10 cellular contexts compared by ENCODE assay signal in the genomic region with DNA sequence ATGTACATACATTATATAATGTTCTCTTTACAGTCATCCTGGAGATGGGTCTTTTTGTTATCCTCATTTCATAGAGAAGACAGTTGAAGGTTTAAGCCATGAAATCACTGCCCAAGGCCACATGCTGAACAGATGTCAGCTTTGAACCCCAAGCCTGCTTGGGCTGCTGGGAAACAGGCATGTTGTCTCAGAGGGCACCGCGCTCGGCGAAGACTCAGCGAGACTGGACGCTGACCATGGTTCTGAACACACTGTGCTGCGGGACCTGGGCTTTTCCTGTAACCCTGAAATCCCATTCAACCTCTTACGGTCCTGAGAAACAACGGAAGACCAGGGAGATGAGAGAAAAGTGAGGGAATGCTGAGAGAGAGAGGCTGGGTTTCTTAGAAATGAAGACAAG. TPM values are rescaled to one million over a fixed set of nuclear protein-coding genes. Genes with fewer than 3 reads are reported as not detected.
A peak's percentile ranks its signal among the peaks of the same experiment; 100 is the strongest.
DNase-seq lines count a peak whose midpoint lies in the region; ATAC-seq lines count a peak whose summit lies in the region.
"Had no signal": no experiment of that assay in that cellular context is flagged by ENCODE, and none has a peak within 500 bp of the region (broad histone marks: within the 10 kb centered on the region; RNA-seq: fewer than 3 reads in every experiment).

No MANE protein-coding gene starts in this region.

- H3K9me3 ChIP-seq in GM23248 (ENCODE audit: low read depth) (no peaks in the 10 kb centered on the region), neuronal stem cell (replicated peaks in 1 of 2; ENCODE audit: control insufficient read depth in 2 of 2, insufficient read depth in 1 of 2, low read depth in 1 of 2, low read length in 2 of 2) (no peaks in the 10 kb centered on the region)
- H3K9me3 ChIP-seq: spleen had no signal

- no peak overlapping the region for H4K91ac ChIP-seq in neuronal stem cell (ENCODE audit: low read depth, low read length, poor library complexity)

- H3K4ac ChIP-seq in neuronal stem cell (ENCODE audit: low read length), result no peak overlapping the region

- no peak overlapping the region for H2BK15ac ChIP-seq in neuronal stem cell (ENCODE audit: low read length)

- no peaks in the 10 kb centered on the region for H4K20me1 ChIP-seq in GM23248 (ENCODE audit: insufficient read depth)

- DNase-seq in GM23248 (peak; percentile 74), RKO (ENCODE audit: low spot score) (peak; percentile 70), dermis blood vessel endothelial cell (peak; percentile 76), neuronal stem cell (ENCODE audit: low spot score) (peak; percentile 69), SHP77 treated with DMSO at 0.1 percent for 48 hours (lab: John Stamatoyannopoulos, UW) (no peak), DMS114 treated with DMSO at 0.1 percent for 48 hours (lab: John Stamatoyannopoulos, UW; ENCODE audit: unreplicated experiment) (no peak)
- DNase-seq: dorsolateral prefrontal cortex, spleen had no signal

- no peaks in the 10 kb centered on the region for H3K79me1 ChIP-seq in neuronal stem cell (ENCODE audit: low read depth, low read length)

- H3K36me3 ChIP-seq in GM23248 (ENCODE audit: low read depth), result no peaks in the 10 kb centered on the region
- no peaks in the 10 kb centered on the region for H3K36me3 ChIP-seq in neuronal stem cell (replicated peaks in 1 of 2; ENCODE audit: control insufficient read depth in 2 of 2, insufficient read depth in 2 of 2, low read length in 2 of 2)
- H3K36me3 ChIP-seq: spleen had no signal

- H3F3A ChIP-seq in GM23248 (ENCODE audit: insufficient read depth), result no peaks in the 10 kb centered on the region

- H4K8ac ChIP-seq in neuronal stem cell (ENCODE audit: low read depth, low read length), result no peak overlapping the region

- no peak overlapping the region for H3K14ac ChIP-seq in neuronal stem cell (ENCODE audit: low read length)

- no peak overlapping the region for H2AK5ac ChIP-seq in neuronal stem cell (ENCODE audit: low read depth, low read length)

- H3K79me2 ChIP-seq in GM23248 (ENCODE audit: insufficient read depth), result no peaks in the 10 kb centered on the region

- H3K4me2 ChIP-seq in GM23248 (ENCODE audit: unreplicated experiment), result no peak overlapping the region
- H3K4me2 ChIP-seq in neuronal stem cell (ENCODE audit: insufficient read depth, low read length, poor library complexity, severe bottlenecking), result no peak overlapping the region

- no peak overlapping the region for H3K27ac ChIP-seq in GM23248
- no peak overlapping the region for H3K27ac ChIP-seq in neuronal stem cell (replicated peaks; ENCODE audit: low read length)
- H3K27ac ChIP-seq: dorsolateral prefrontal cortex, spleen had no signal

- H3K4me3 ChIP-seq in GM23248, result no peak overlapping the region
- no peak overlapping the region for H3K4me3 ChIP-seq in neuronal stem cell (ENCODE audit: low read length in 2 of 2)
- H3K4me3 ChIP-seq: dorsolateral prefrontal cortex, spleen had no signal

- ATAC-seq in HG03469 (IDR thresholded peaks at IDR 0.05; ENCODE audit: unreplicated experiment) (no peak), HG03280 (IDR thresholded peaks at IDR 0.05; ENCODE audit: unreplicated experiment) (no peak)

- no peak overlapping the region for H2BK5ac ChIP-seq in neuronal stem cell (ENCODE audit: low read length)

- H3K9ac ChIP-seq in GM23248, result no peak overlapping the region
- no peak overlapping the region for H3K9ac ChIP-seq in neuronal stem cell (ENCODE audit: low read depth, low read length, poor library complexity)

- no peaks in the 10 kb centered on the region for H3K9me2 ChIP-seq in GM23248 (ENCODE audit: insufficient read depth)

- H3K27me3 ChIP-seq in GM23248 (replicated peaks; ENCODE audit: insufficient read depth), result peaks cover 13% of the 10 kb centered on the region
- peaks cover 9 to 24% (median 23%) of the 10 kb centered on the region in 3 experiments for H3K27me3 ChIP-seq in neuronal stem cell (ENCODE audit: control insufficient read depth in 3 of 3, insufficient read depth in 3 of 3, low read depth in 1 of 3, low read length in 3 of 3)

- in situ Hi-C loops in GM23248 (cut with MboI), result no loop called here

- H2BK12ac ChIP-seq in neuronal stem cell (ENCODE audit: low read length), result no peak overlapping the region

- H3K23ac ChIP-seq in neuronal stem cell (ENCODE audit: low read depth, low read length, poor library complexity), result no peak overlapping the region

- H3K18ac ChIP-seq in neuronal stem cell (ENCODE audit: low read length), result no peak overlapping the region

- H2AFZ ChIP-seq in GM23248 (no peak overlapping the region), neuronal stem cell (ENCODE audit: low read length) (no peak overlapping the region)

- H3K4me1 ChIP-seq in GM23248 (ENCODE audit: insufficient read depth), result no peaks in the 10 kb centered on the region
- no peaks in the 10 kb centered on the region for H3K4me1 ChIP-seq in neuronal stem cell (ENCODE audit: control insufficient read depth in 2 of 2, insufficient read depth in 1 of 2, low read depth in 1 of 2, low read length in 2 of 2)

- H2BK120ac ChIP-seq in neuronal stem cell (ENCODE audit: low read depth, low read length), result no peak overlapping the region

- WGBS in GM23248 (ENCODE audit: low coverage in 1 of 2, low lambda C conversion rate in 2 of 2, missing lambda C conversion rate in 2 of 2), 2 experiments, result 20 to 31% methylated on average over 9 of the region's 9 CpGs
- no CpG with 5 or more reads among the region's 9 CpGs for WGBS in neuronal stem cell (ENCODE audit: extremely low coverage in 2 of 2, insufficient read length in 2 of 2, insufficient replicate concordance in 1 of 2), 2 donors

RNA-seq across cellular contexts. Expression of a gene that starts 27.3 kb away (rescaled TPM):
- 5.3 and 9.4 TPM in 2 replicates for total RNA-seq in GM23248 (2014; rRNA removed; shearing (Covaris generic))
- polyA plus RNA-seq in GM23248 (2016; fragmentation: Nextera tagmentation; extraction: Ambion mirVana), result 7.1 and 7.5 TPM in 2 replicates
- total RNA-seq in dermis blood vessel endothelial cell, result 3.6 and 3.7 TPM in 2 replicates
- 21.3 TPM for polyA plus RNA-seq in neuronal stem cell (2013, experiment 1 of 2)
- 19.6 TPM for polyA plus RNA-seq in neuronal stem cell (2013, experiment 2 of 2)

RNA-seq across cellular contexts. Expression of a gene that starts 31.5 kb away (rescaled TPM):
- 38.3 and 49.7 TPM in 2 replicates for total RNA-seq in GM23248 (2014; rRNA removed; shearing (Covaris generic))
- polyA plus RNA-seq in GM23248 (2016; fragmentation: Nextera tagmentation; extraction: Ambion mirVana), result 17.2 and 20.3 TPM in 2 replicates
- total RNA-seq in dermis blood vessel endothelial cell, result 10.1 and 19.6 TPM in 2 replicates
- 16.9 TPM for polyA plus RNA-seq in neuronal stem cell (2013, experiment 1 of 2)
- polyA plus RNA-seq in neuronal stem cell (2013, experiment 2 of 2), result 15.6 TPM

RNA-seq across cellular contexts. Expression of a gene that starts 45.1 kb away (rescaled TPM):
- not detected in 2 replicates for total RNA-seq in GM23248 (2014; rRNA removed; shearing (Covaris generic))
- polyA plus RNA-seq in GM23248 (2016; fragmentation: Nextera tagmentation; extraction: Ambion mirVana), result 0.11 and 0.31 TPM in 2 replicates
- total RNA-seq in dermis blood vessel endothelial cell, result 0.17 TPM in 1 of 2 replicates, not detected in the other
- polyA plus RNA-seq in neuronal stem cell (2013, experiment 1 of 2), result 3.9 TPM
- polyA plus RNA-seq in neuronal stem cell (2013, experiment 2 of 2), result 3.9 TPM

RNA-seq across cellular contexts. Expression of a gene that starts 50.5 kb away (rescaled TPM):
- 32.1 and 34.1 TPM in 2 replicates for total RNA-seq in GM23248 (2014; rRNA removed; shearing (Covaris generic))
- 25.6 and 29.2 TPM in 2 replicates for polyA plus RNA-seq in GM23248 (2016; fragmentation: Nextera tagmentation; extraction: Ambion mirVana)
- total RNA-seq in dermis blood vessel endothelial cell, result 12.3 and 15.3 TPM in 2 replicates
- polyA plus RNA-seq in neuronal stem cell (2013, experiment 1 of 2), result 20.4 TPM
- 19.3 TPM for polyA plus RNA-seq in neuronal stem cell (2013, experiment 2 of 2)

RNA-seq across cellular contexts. Expression of a gene that starts 55.4 kb away (rescaled TPM):
- not detected in 2 replicates for total RNA-seq in GM23248 (2014; rRNA removed; shearing (Covaris generic))
- polyA plus RNA-seq in GM23248 (2016; fragmentation: Nextera tagmentation; extraction: Ambion mirVana), result not detected in 2 replicates
- not detected in 2 replicates for total RNA-seq in dermis blood vessel endothelial cell
- not detected for polyA plus RNA-seq in neuronal stem cell (2013, experiment 1 of 2)
- not detected for polyA plus RNA-seq in neuronal stem cell (2013, experiment 2 of 2)

Comparison
In these comparisons a context has a peak if more than half of its experiments do, and no peak if none do; other contexts are left out.
1. DNase-seq: peak in GM23248 (single experiment), RKO (single experiment), dermis blood vessel endothelial cell (single experiment) and neuronal stem cell (single experiment); none in SHP77 treated with DMSO at 0.1 percent for 48 hours (single experiment) and DMS114 treated with DMSO at 0.1 percent for 48 hours (single experiment).